Comparison of ENCODE assay signal across 8 cellular contexts in genomic region chr14:67411820-67412421, GRCh38. TPM values are rescaled to one million over a fixed set of nuclear protein-coding genes. Genes with fewer than 3 reads are reported as not detected.
DNase-seq lines count a peak whose midpoint lies in the region; ATAC-seq, FAIRE-seq and TF ChIP-seq lines count a peak whose summit lies in the region.

PLEK2 (minus strand) TSS chr14:67412165; CDS start chr14:67412059, 106 bp downstream.

- H3K4me3 ChIP-seq in body of pancreas: peak within 1 kb of the TSS in 1 of 2 donors; percentile 3
- no peak within 1 kb of the TSS; a peak in 1 of 6 replicates for H3K4me3 ChIP-seq in HepG2 (replicated peaks in 1 of 3; ENCODE audit: insufficient read depth in 1 of 3, low read depth in 2 of 3, low read length in 3 of 3)
- no peak within 1 kb of the TSS for H3K4me3 ChIP-seq in uterus

- H3K27me3 ChIP-seq in body of pancreas (no peaks in the 10 kb centered on the region), HepG2 (ENCODE audit: control insufficient read depth in 1 of 2, insufficient read depth in 2 of 2, low read length in 2 of 2) (no peaks in the 10 kb centered on the region), uterus (peaks cover 5 to 7% of the 10 kb centered on the region in 2 donors)

- in situ Hi-C loops in HepG2 (cut with HindIII; ENCODE audit: extremely low pct_ligation_motif_present, low pct_unique_long_range_greater_than_20kb): no loop called here

- H3K4me2 ChIP-seq in HepG2 (ENCODE audit: low read depth, low read length): 0 out of 2 replicates have a peak within 1 kb of the TSS, but pooled peaks have one; percentile 18

- peak within 1 kb of the TSS; percentile 68 to 77 (median 73) for H3K4me3 Mint-ChIP-seq in T-cell

- peaks cover 0 to 2% of the 10 kb centered on the region in 2 donors for H3K27me3 Mint-ChIP-seq in T-cell

- CTCF ChIA-PET in T-cell (lab: Charles Lee) (no interaction called here), HepG2 (lab: Yijun Ruan, JAX; ENCODE audit: low intra/inter-chr PET ratio, low total read pairs) (no interaction called here)

- no peaks in the 10 kb centered on the region for H3K79me2 ChIP-seq in HepG2 (ENCODE audit: insufficient read depth, low read length)

- DNase-seq in T-cell: peak; percentile 24 to 71 (median 49)
- DNase-seq in body of pancreas: peak; percentile 79 to 88 (median 84)
- no peak for DNase-seq in HepG2 (ENCODE audit: low spot score)
- DNase-seq in stimulated activated CD8-positive, alpha-beta memory T cell treated with anti-CD3 and anti-CD28 coated beads, Interleukin-4, amount 100 ng/mL, for 48 hours: peak; percentile 53
- DNase-seq in uterus: no peak
- DNase-seq in NCI-H1092 (lab: John Stamatoyannopoulos, UW): no peak

- no peak for TF ChIP-seq EP300 in HepG2 (IDR thresholded peaks at IDR 0.05; ENCODE audit: low read depth in 2 of 2, low read length in 2 of 2)
- no peak for TF ChIP-seq EP300 in HepG2 (CRISPR knock-in tag; IDR thresholded peaks at IDR 0.05; ENCODE audit: borderline replicate concordance)

- 5 to 23% methylated on average over 9 to 63 of the region's 63 CpGs for WGBS in body of pancreas, 2 donors
- WGBS in HepG2 (ENCODE audit: low lambda C conversion rate): 87% methylated on average over 22 of the region's 63 CpGs

- H3K9me3 Mint-ChIP-seq in T-cell: no peaks in the 10 kb centered on the region

- H3K27ac Mint-ChIP-seq in T-cell: peak within 1 kb of the TSS in 1 of 2 donors; percentile 61

- H3K27ac ChIP-seq in body of pancreas: peak within 1 kb of the TSS in 3 of 4 donors; percentile 33 to 41 (median 36)
- no peak within 1 kb of the TSS for H3K27ac ChIP-seq in HepG2 (ENCODE audit: extremely low read length, insufficient read depth, low read length)
- H3K27ac ChIP-seq in uterus: no peak within 1 kb of the TSS

- POLR2A ChIA-PET in T-cell (lab: Charles Lee): no interaction called here
- POLR2A ChIA-PET in HepG2 (lab: Yijun Ruan, JAX): no interaction called here

- FAIRE-seq in HepG2 (lab: Jason Lieb, UNC): no peak

- H3K36me3 ChIP-seq in ES-I3 (ENCODE audit: insufficient read depth, low read length) (no peaks in the 10 kb centered on the region), body of pancreas (replicated peaks in 1 of 2; ENCODE audit: insufficient read depth in 1 of 2, low read depth in 2 of 2) (no peaks in the 10 kb centered on the region), HepG2 (replicated peaks in 1 of 2; ENCODE audit: control insufficient read depth in 1 of 2, insufficient read depth in 2 of 2, low read length in 2 of 2) (no peaks in the 10 kb centered on the region), uterus (no peaks in the 10 kb centered on the region)

- H2AFZ ChIP-seq in HepG2 (ENCODE audit: low read length): no peak within 1 kb of the TSS

- no peaks in the 10 kb centered on the region for H3K9me3 ChIP-seq in ES-I3 (ENCODE audit: control insufficient read depth, insufficient read depth, low read length)
- no peaks in the 10 kb centered on the region for H3K9me3 ChIP-seq in body of pancreas
- H3K9me3 ChIP-seq in HepG2 (ENCODE audit: low read length): no peaks in the 10 kb centered on the region
- H3K9me3 ChIP-seq in uterus: no peaks in the 10 kb centered on the region

- no peak for TF ChIP-seq CTCF in body of pancreas (IDR thresholded peaks at IDR 0.05)
- TF ChIP-seq CTCF in HepG2 (CRISPR knock-in tag; IDR thresholded peaks at IDR 0.05): no peak
- TF ChIP-seq CTCF in uterus (IDR thresholded peaks at IDR 0.05): no peak

- intact Hi-C loops in body of pancreas (cut with DNase I) (no loop called here), HepG2 (cut with micrococcal nuclease; ENCODE audit: unreplicated experiment) (no loop called here), uterus (cut with DNase I; ENCODE audit: low total_unique reads) (no loop called here)

- H3K9ac ChIP-seq in ES-I3 (ENCODE audit: low read depth, low read length) (peak within 1 kb of the TSS; percentile 40; the same call in 1 of the 2 replicates), HepG2 (ENCODE audit: insufficient read depth, low read depth, low read length) (no peak within 1 kb of the TSS)

- no peaks in the 10 kb centered on the region for H4K20me1 ChIP-seq in HepG2 (ENCODE audit: insufficient read depth, low read length)

- peak in 2 of 3 donors; percentile 33 to 37 for TF ChIP-seq POLR2A in body of pancreas (IDR thresholded peaks at IDR 0.05)
- no peak for TF ChIP-seq POLR2A in HepG2 (IDR thresholded peaks at IDR 0.05; ENCODE audit: insufficient read depth in 1 of 2, low read depth in 2 of 2, low read length in 2 of 2)
- TF ChIP-seq POLR2A in uterus (IDR thresholded peaks at IDR 0.05): no peak

- H3K4me1 ChIP-seq in ES-I3 (ENCODE audit: insufficient read depth, low read length) (peaks cover 15% of the 10 kb centered on the region; the same call in 1 of the 2 replicates), body of pancreas (peaks cover 38% of the 10 kb centered on the region), HepG2 (ENCODE audit: insufficient read depth, low read length) (peaks cover 30% of the 10 kb centered on the region), uterus (no peaks in the 10 kb centered on the region)

- BruUV-seq in HepG2 (replicated peaks; lab: Mats Ljungman, UMichigan): no TSS peak

- no peak for TF ChIP-seq RAD21 in HepG2 (CRISPR knock-in tag; IDR thresholded peaks at IDR 0.05)

- ATAC-seq in T-cell (replicated peaks in 1 of 4): peak; percentile 79 to 92 (median 90)
- ATAC-seq in body of pancreas: peak; percentile 83
- no peak for ATAC-seq in HepG2
- ATAC-seq in HG03354 (IDR thresholded peaks at IDR 0.05; ENCODE audit: poor library complexity, severe bottlenecking, unreplicated experiment): no peak

- H3K4me1 Mint-ChIP-seq in T-cell: peaks cover 10 to 15% (median 12%) of the 10 kb centered on the region in 3 donors

- H3K36me3 Mint-ChIP-seq in T-cell: no peaks in the 10 kb centered on the region

TF ChIP-seq in HepG2, 621 proteins besides CTCF, POLR2A, EP300 and RAD21:
- TF ChIP-seq KDM4B (CRISPR knock-in tag; IDR thresholded peaks at IDR 0.05) (no peak), HNRNPLL (IDR thresholded peaks at IDR 0.05; ENCODE audit: low read depth, low read length, poor library complexity, severe bottlenecking) (peak; percentile 28)

RNA-seq across cellular contexts. Expression of gene PLEK2, which starts in this region (rescaled TPM):
- 1 to 10 TPM in 4 of 5 donors, under 1 TPM in 1; 0.79 to 4.0 (median 3.5) TPM for total RNA-seq in T-cell
- total RNA-seq in body of pancreas: 1 to 10 TPM; 7.5 to 9.2 TPM
- 1.5 and 1.9 TPM in 2 replicates for total RNA-seq in HepG2 (2016; rRNA removed; fragmentation: Illumina TruSeq; extraction: Trizol)
- not detected in 2 replicates for total RNA-seq in HepG2 (2016; cell fraction: cytosol; rRNA removed; fragmentation: Illumina TruSeq; extraction: Trizol; ENCODE audit: low read depth)
- 1.4 and 2.0 TPM in 2 replicates for total RNA-seq in HepG2 (2016; cell fraction: insoluble cytoplasmic fraction; rRNA removed; fragmentation: Illumina TruSeq; extraction: Trizol)
- total RNA-seq in HepG2 (2016; cell fraction: membrane; rRNA removed; fragmentation: Illumina TruSeq; extraction: Trizol): 0.65 and 0.77 TPM in 2 replicates
- total RNA-seq in HepG2 (2016; cell fraction: nucleus; rRNA removed; fragmentation: Illumina TruSeq; extraction: Trizol): 0.53 and 0.66 TPM in 2 replicates
- 0.26 and 0.51 TPM in 2 replicates for polyA plus RNA-seq in HepG2 (2011; rRNA removed)
- 0.12 and 0.54 TPM in 2 replicates for polyA plus RNA-seq in HepG2 (2011; cell fraction: cytosol; rRNA removed)
- polyA plus RNA-seq in HepG2 (2011; cell fraction: nucleus; rRNA removed): 0.12 TPM in 1 of 2 replicates, not detected in the other
- 0.19 and 0.78 TPM in 2 replicates for polyA plus RNA-seq in HepG2 (2012)
- 0.18 and 0.21 TPM in 2 replicates for polyA plus RNA-seq in HepG2 (2016; cell fraction: cytosol; fragmentation: Illumina TruSeq; extraction: Trizol; ENCODE audit: low read depth)
- polyA plus RNA-seq in HepG2 (2016; cell fraction: insoluble cytoplasmic fraction; fragmentation: Illumina TruSeq; extraction: Trizol; ENCODE audit: low read depth): 2.5 and 2.9 TPM in 2 replicates
- polyA plus RNA-seq in HepG2 (2016; cell fraction: membrane; fragmentation: Illumina TruSeq; extraction: Trizol; ENCODE audit: low read depth): 0.47 and 0.62 TPM in 2 replicates
- 0.80 and 1.6 TPM in 2 replicates for polyA plus RNA-seq in HepG2 (2016; cell fraction: nucleus; fragmentation: Illumina TruSeq; extraction: Trizol; ENCODE audit: insufficient read depth, low read depth)
- polyA minus RNA-seq in HepG2 (2011; rRNA and poly(A)+ RNA removed; ENCODE audit: low replicate concordance): 30.6 TPM in 1 of 2 replicates, not detected in the other
- 0.99 TPM in 1 of 2 replicates, not detected in the other for polyA minus RNA-seq in HepG2 (2011; cell fraction: cytosol; rRNA and poly(A)+ RNA removed)
- not detected in 2 replicates for polyA minus RNA-seq in HepG2 (2011; cell fraction: nucleus; rRNA and poly(A)+ RNA removed)
- 1 to 10 TPM in 1 of 4 donors, not detected in 3; 1.5 TPM for total RNA-seq in uterus

Comparison
In these comparisons a context has a peak if more than half of its experiments do, and no peak if none do; other contexts are left out.
1. ATAC-seq: peak in T-cell (4 of 4) and body of pancreas (single experiment); none in HepG2 (single experiment) and HG03354 (single experiment).
2. DNase-seq: peak in T-cell (34 of 34), body of pancreas (4 of 4) and stimulated activated CD8-positive, alpha-beta memory T cell treated with anti-CD3 and anti-CD28 coated beads, Interleukin-4, amount 100 ng/mL, for 48 hours (single experiment); none in HepG2 (single experiment), uterus (0 of 2) and NCI-H1092 (single experiment).
3. H3K27ac ChIP-seq: peak in body of pancreas (3 of 4); none in HepG2 (single experiment) and uterus (0 of 2).
4. POLR2A ChIP-seq: peak in body of pancreas (2 of 3); none in HepG2 (0 of 2) and uterus (0 of 2).